Comparison of ENCODE assay signal across 20 cellular contexts in genomic region chr1:230160957-230161771, GRCh38.
DNase-seq lines count a peak whose midpoint lies in the region; ATAC-seq, FAIRE-seq and TF ChIP-seq lines count a peak whose summit lies in the region.
"Had no signal": no experiment of that assay in that cellular context is flagged by ENCODE, and none has a peak within 500 bp of the region (broad histone marks: within the 10 kb centered on the region; RNA-seq: fewer than 3 reads in every experiment).

No MANE protein-coding gene starts in this region.

- H3K36me3 Mint-ChIP-seq in MCF 10A (ENCODE audit: insufficient read depth, unreplicated experiment): no peaks in the 10 kb centered on the region

- no peaks in the 10 kb centered on the region for H3K36me3 ChIP-seq in breast epithelium
- H3K36me3 ChIP-seq in HepG2 (replicated peaks in 1 of 2; ENCODE audit: control insufficient read depth in 1 of 2, insufficient read depth in 2 of 2, low read length in 2 of 2): no peaks in the 10 kb centered on the region
- H3K36me3 ChIP-seq in testis (ENCODE audit: low read depth, missing control alignments): no peaks in the 10 kb centered on the region

- no peak overlapping the region for H3K4me3 Mint-ChIP-seq in MCF 10A (ENCODE audit: unreplicated experiment)
- H3K4me3 Mint-ChIP-seq: activated naive CD8-positive, alpha-beta T cell treated with anti-CD3 and anti-CD28 coated beads for 36 hours; naive B cell had no signal

- WGBS in HepG2 (ENCODE audit: low lambda C conversion rate): 78% methylated on average over 7 of the region's 8 CpGs
- 74 to 85% methylated on average over 8 of the region's 8 CpGs for WGBS in testis, 2 donors

- no peak for FAIRE-seq in HepG2 (lab: Jason Lieb, UNC)
- FAIRE-seq: H1, kidney had no signal

- H3K4me1 ChIP-seq in breast epithelium (no peaks in the 10 kb centered on the region), HepG2 (ENCODE audit: insufficient read depth, low read length) (peaks cover 76% of the 10 kb centered on the region), testis (peaks cover 31% of the 10 kb centered on the region)

- H2AFZ ChIP-seq in HepG2 (ENCODE audit: low read length): no peak overlapping the region
- H2AFZ ChIP-seq: PC-9 had no signal

- no TSS peak for BruUV-seq in MCF 10A (replicated peaks; lab: Mats Ljungman, UMichigan)
- no TSS peak for BruUV-seq in HepG2 (replicated peaks; lab: Mats Ljungman, UMichigan)

- TF ChIP-seq RAD21 in HepG2 (CRISPR knock-in tag; IDR thresholded peaks at IDR 0.05): no peak

- TF ChIP-seq EP300 in HepG2 (IDR thresholded peaks at IDR 0.05; ENCODE audit: low read depth in 2 of 2, low read length in 2 of 2): no peak
- no peak for TF ChIP-seq EP300 in HepG2 (CRISPR knock-in tag; IDR thresholded peaks at IDR 0.05; ENCODE audit: borderline replicate concordance)

- TF ChIP-seq POLR2A in breast epithelium (IDR thresholded peaks at IDR 0.05): no peak
- TF ChIP-seq POLR2A in HepG2 (IDR thresholded peaks at IDR 0.05; ENCODE audit: insufficient read depth in 1 of 2, low read depth in 2 of 2, low read length in 2 of 2): no peak
- no peak for TF ChIP-seq POLR2A in testis (IDR thresholded peaks at IDR 0.05)

- H3K27me3 ChIP-seq in breast epithelium: no peaks in the 10 kb centered on the region
- H3K27me3 ChIP-seq in HepG2 (ENCODE audit: control insufficient read depth in 1 of 2, insufficient read depth in 2 of 2, low read length in 2 of 2): no peaks in the 10 kb centered on the region
- H3K27me3 ChIP-seq in testis: no peaks in the 10 kb centered on the region

- CTCF ChIA-PET in MCF 10A (lab: Yijun Ruan, JAX): interaction anchor here (1.1 kb wide), 1 partner anchor 15 kb away, joined by 3 read pairs; no protein-coding TSS in a partner anchor
- CTCF ChIA-PET in HepG2 (lab: Yijun Ruan, JAX; ENCODE audit: low intra/inter-chr PET ratio, low total read pairs): no interaction called here

- in situ Hi-C loops in HepG2 (cut with HindIII; ENCODE audit: extremely low pct_ligation_motif_present, low pct_unique_long_range_greater_than_20kb): no loop called here

- no peak overlapping the region for H3K9ac ChIP-seq in HepG2 (ENCODE audit: insufficient read depth, low read depth, low read length)

- peak overlapping the region; percentile 28; the same call in 1 of the 2 replicates for H3K4me2 ChIP-seq in HepG2 (ENCODE audit: low read depth, low read length)
- H3K4me2 ChIP-seq: PC-9 had no signal

- H3K27me3 Mint-ChIP-seq in MCF 10A (ENCODE audit: insufficient read depth, unreplicated experiment): no peaks in the 10 kb centered on the region
- H3K27me3 Mint-ChIP-seq: activated naive CD8-positive, alpha-beta T cell treated with anti-CD3 and anti-CD28 coated beads for 36 hours; naive B cell had no signal

- no peak overlapping the region for H3K27ac Mint-ChIP-seq in MCF 10A (ENCODE audit: low read depth, unreplicated experiment)
- H3K27ac Mint-ChIP-seq: activated naive CD8-positive, alpha-beta T cell treated with anti-CD3 and anti-CD28 coated beads for 36 hours had no signal

- peak; percentile 82 for DNase-seq in MCF 10A (ENCODE audit: unreplicated experiment)
- DNase-seq in breast epithelium (ENCODE audit: low spot score in 2 of 2): no peak
- DNase-seq in cardiac fibroblast (ENCODE audit: low read depth in 2 of 2): peak; percentile 29 to 75
- DNase-seq in HepG2 (ENCODE audit: low spot score): peak; percentile 51
- peak; percentile 17 for DNase-seq in testis
- no peak for DNase-seq in KG1 (lab: John Stamatoyannopoulos, UW)
- DNase-seq in stimulated activated naive CD4-positive, alpha-beta T cell treated with Interleukin-2 at 50 U/mL for 16 hours (lab: John Stamatoyannopoulos, UW): no peak
- DNase-seq in NOMO-1 treated with dmso at 0.1 percent for 144 hours (lab: John Stamatoyannopoulos, UW; ENCODE audit: unreplicated experiment): no peak
- DNase-seq: activated naive CD8-positive, alpha-beta T cell treated with anti-CD3 and anti-CD28 coated beads for 36 hours; glutamatergic neuron; KBM-7; kidney; naive B cell; NCI-H1694 treated with DMSO at 0.1 percent for 48 hours; NCI-H510A treated with DMSO at 0.1 percent for 48 hours; PC-9; right cardiac atrium; stimulated activated naive CD8-positive, alpha-beta T cell treated with anti-CD3 and anti-CD28 coated beads, Interleukin-15, Interleukin-2, amounts not matched to agents 100 U/mL and 50 U/mL, for 24 hours had no signal

- TF ChIP-seq CTCF in MCF 10A (IDR thresholded peaks at IDR 0.05; ENCODE audit: unreplicated experiment) (no peak), breast epithelium (IDR thresholded peaks at IDR 0.05) (no peak), cardiac fibroblast (IDR thresholded peaks at IDR 0.05; ENCODE audit: low read depth, low read length) (no peak), HepG2 (CRISPR knock-in tag; IDR thresholded peaks at IDR 0.05) (no peak), testis (IDR thresholded peaks at IDR 0.05) (no peak)

- POLR2A ChIA-PET in MCF 10A (lab: Yijun Ruan, JAX) (interaction anchor here (0.8 kb wide), 2 partner anchors 11 to 33 kb away, joined by 3 read pairs; no protein-coding TSS in a partner anchor), HepG2 (lab: Yijun Ruan, JAX) (interaction anchor here (0.6 to 1.3 kb wide), 2 partner anchors 25 to 74 kb away, joined by 3 to 4 read pairs; no protein-coding TSS in a partner anchor)

- H3K27ac ChIP-seq in breast epithelium: no peak overlapping the region
- peak overlapping the region; percentile 23 for H3K27ac ChIP-seq in HepG2 (ENCODE audit: extremely low read length, insufficient read depth, low read length)
- H3K27ac ChIP-seq in testis: no peak overlapping the region
- H3K27ac ChIP-seq: PC-9 had no signal

- H3K79me2 ChIP-seq in HepG2 (ENCODE audit: insufficient read depth, low read length): peaks cover 49% of the 10 kb centered on the region

- no peaks in the 10 kb centered on the region for H4K20me1 ChIP-seq in HepG2 (ENCODE audit: insufficient read depth, low read length)

- H3K9me3 Mint-ChIP-seq in MCF 10A (ENCODE audit: unreplicated experiment): no peaks in the 10 kb centered on the region
- H3K9me3 Mint-ChIP-seq: activated naive CD8-positive, alpha-beta T cell treated with anti-CD3 and anti-CD28 coated beads for 36 hours; naive B cell had no signal

- ATAC-seq in HepG2: no peak
- ATAC-seq: activated CD4-positive, CD25-positive, alpha-beta regulatory T cell treated with anti-CD3 and anti-CD28 coated beads, Interleukin-2, amount 50 U/mL, for 24 hours; stimulated activated naive CD8-positive, alpha-beta T cell treated with anti-CD3 and anti-CD28 coated beads, Interleukin-15, Interleukin-2, amounts not matched to agents 100 U/mL and 50 U/mL, for 24 hours had no signal

- H3K4me3 ChIP-seq in breast epithelium: no peak overlapping the region
- no peak overlapping the region for H3K4me3 ChIP-seq in cardiac fibroblast (replicated peaks in 1 of 2; ENCODE audit: low read depth in 2 of 2, low read length in 2 of 2)
- no peak overlapping the region; a peak in 1 of 6 replicates for H3K4me3 ChIP-seq in HepG2 (replicated peaks in 1 of 3; ENCODE audit: insufficient read depth in 1 of 3, low read depth in 2 of 3, low read length in 3 of 3)
- no peak overlapping the region for H3K4me3 ChIP-seq in testis
- H3K4me3 ChIP-seq: PC-9 had no signal

- peaks cover 32% of the 10 kb centered on the region for H3K4me1 Mint-ChIP-seq in MCF 10A (ENCODE audit: insufficient read depth, unreplicated experiment)

- intact Hi-C loops in MCF 10A (cut with micrococcal nuclease) (no loop called here), breast epithelium (cut with DNase I; ENCODE audit: low total_unique reads) (no loop called here), HepG2 (cut with micrococcal nuclease; ENCODE audit: unreplicated experiment) (no loop called here), testis (cut with DNase I; ENCODE audit: low total_unique reads) (no loop called here)

- H3K9me3 ChIP-seq in breast epithelium (no peaks in the 10 kb centered on the region), HepG2 (ENCODE audit: low read length) (no peaks in the 10 kb centered on the region), testis (no peaks in the 10 kb centered on the region)

TF ChIP-seq in HepG2, 621 proteins besides CTCF, POLR2A, EP300 and RAD21 (continues in another document):
- TF ChIP-seq FOSL2 (CRISPR knock-in tag; IDR thresholded peaks at IDR 0.05) (peak; percentile 66), TCF7 (IDR thresholded peaks at IDR 0.05; ENCODE audit: low read depth) (no peak), ZKSCAN1 (IDR thresholded peaks at IDR 0.05; ENCODE audit: low read length) (no peak), TCF7L2 (IDR thresholded peaks at IDR 0.05; ENCODE audit: low read depth, low read length) (no peak), SAP130 (CRISPR knock-in tag; IDR thresholded peaks at IDR 0.05; ENCODE audit: low read depth) (0 out of 2 replicates have a peak, but pooled peaks have one; percentile 11), EZH2 (conservative IDR thresholded peaks at IDR 0.05; ENCODE audit: low read depth, low read length) (no peak), ZNF24 (IDR thresholded peaks at IDR 0.05) (0 out of 2 replicates have a peak, but pooled peaks have one; percentile 37), NFE2L2 (IDR thresholded peaks at IDR 0.05; ENCODE audit: low read length) (no peak)
- TF ChIP-seq, protein P1, sequence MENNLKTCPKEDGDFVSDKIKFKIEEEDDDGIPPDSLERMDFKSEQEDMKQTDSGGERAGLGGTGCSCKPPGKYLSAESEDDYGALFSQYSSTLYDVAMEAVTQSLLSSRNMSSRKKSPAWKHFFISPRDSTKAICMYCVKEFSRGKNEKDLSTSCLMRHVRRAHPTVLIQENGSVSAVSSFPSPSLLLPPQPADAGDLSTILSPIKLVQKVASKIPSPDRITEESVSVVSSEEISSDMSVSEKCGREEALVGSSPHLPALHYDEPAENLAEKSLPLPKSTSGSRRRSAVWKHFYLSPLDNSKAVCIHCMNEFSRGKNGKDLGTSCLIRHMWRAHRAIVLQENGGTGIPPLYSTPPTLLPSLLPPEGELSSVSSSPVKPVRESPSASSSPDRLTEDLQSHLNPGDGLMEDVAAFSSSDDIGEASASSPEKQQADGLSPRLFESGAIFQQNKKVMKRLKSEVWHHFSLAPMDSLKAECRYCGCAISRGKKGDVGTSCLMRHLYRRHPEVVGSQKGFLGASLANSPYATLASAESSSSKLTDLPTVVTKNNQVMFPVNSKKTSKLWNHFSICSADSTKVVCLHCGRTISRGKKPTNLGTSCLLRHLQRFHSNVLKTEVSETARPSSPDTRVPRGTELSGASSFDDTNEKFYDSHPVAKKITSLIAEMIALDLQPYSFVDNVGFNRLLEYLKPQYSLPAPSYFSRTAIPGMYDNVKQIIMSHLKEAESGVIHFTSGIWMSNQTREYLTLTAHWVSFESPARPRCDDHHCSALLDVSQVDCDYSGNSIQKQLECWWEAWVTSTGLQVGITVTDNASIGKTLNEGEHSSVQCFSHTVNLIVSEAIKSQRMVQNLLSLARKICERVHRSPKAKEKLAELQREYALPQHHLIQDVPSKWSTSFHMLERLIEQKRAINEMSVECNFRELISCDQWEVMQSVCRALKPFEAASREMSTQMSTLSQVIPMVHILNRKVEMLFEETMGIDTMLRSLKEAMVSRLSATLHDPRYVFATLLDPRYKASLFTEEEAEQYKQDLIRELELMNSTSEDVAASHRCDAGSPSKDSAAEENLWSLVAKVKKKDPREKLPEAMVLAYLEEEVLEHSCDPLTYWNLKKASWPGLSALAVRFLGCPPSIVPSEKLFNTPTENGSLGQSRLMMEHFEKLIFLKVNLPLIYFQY (CRISPR knock-in tag; IDR thresholded peaks at IDR 0.05; ENCODE audit: borderline replicate concordance): no peak

Comparison
In these comparisons a context has a peak if more than half of its experiments do, and no peak if none do; other contexts are left out.
1. DNase-seq: peak in MCF 10A (single experiment), cardiac fibroblast (2 of 2), HepG2 (single experiment) and testis (single experiment); none in breast epithelium (0 of 2), KG1 (single experiment), stimulated activated naive CD4-positive, alpha-beta T cell treated with Interleukin-2 at 50 U/mL for 16 hours (single experiment) and NOMO-1 treated with dmso at 0.1 percent for 144 hours (single experiment).